8 cellular contexts compared by ENCODE assay signal in genomic region chr2:28389399-28390240, GRCh38. TPM values are rescaled to one million over a fixed set of nuclear protein-coding genes. Genes with fewer than 3 reads are reported as not detected.
A peak's percentile ranks its signal among the peaks of the same experiment; 100 is the strongest.
DNase-seq lines count a peak whose midpoint lies in the region; ATAC-seq and TF ChIP-seq lines count a peak whose summit lies in the region.

No MANE protein-coding gene starts in this region.

- no peaks in the 10 kb centered on the region for H3F3A ChIP-seq in SU-DHL-6 (ENCODE audit: insufficient read depth)

- no peak overlapping the region for H2AFZ ChIP-seq in SU-DHL-6 (ENCODE audit: low read depth, low read length, severe bottlenecking)

- H3K36me3 ChIP-seq in GM06990 (ENCODE audit: control insufficient read depth, insufficient read depth, low read length) (no peaks in the 10 kb centered on the region), SU-DHL-6 (ENCODE audit: low read length) (no peaks in the 10 kb centered on the region), rectal smooth muscle tissue (ENCODE audit: control insufficient read depth, insufficient read depth, low read length) (no peaks in the 10 kb centered on the region)

- H3K27ac ChIP-seq in SU-DHL-6 (ENCODE audit: low read depth, low read length) (no peak overlapping the region), rectal smooth muscle tissue (ENCODE audit: low read depth, low read length) (peak overlapping the region; percentile 98)

- DNase-seq in GM06990 (ENCODE audit: extremely low read depth, insufficient read length) (no peak), fibroblast of villous mesenchyme (ENCODE audit: low read depth) (no peak), activated gamma-delta T cell (lab: John Stamatoyannopoulos, UW) (no peak), GF-D8 (lab: John Stamatoyannopoulos, UW) (no peak)
- DNase-seq in stimulated activated CD8-positive, alpha-beta memory T cell treated with anti-CD3 and anti-CD28 coated beads, Interleukin-4, amount 100 ng/mL, for 48 hours, result no peak

- no peak for ATAC-seq in GM21737 (IDR thresholded peaks at IDR 0.05; ENCODE audit: unreplicated experiment)

- H3K9ac ChIP-seq in SU-DHL-6 (ENCODE audit: low read length) (peak overlapping the region; percentile 73; the same call in 1 of the 2 replicates), rectal smooth muscle tissue (ENCODE audit: low read length) (peak overlapping the region; percentile 90)

- no peaks in the 10 kb centered on the region; the same call in 1 of the 2 replicates for H3K27me3 ChIP-seq in GM06990 (replicated peaks; ENCODE audit: control insufficient read depth, insufficient read depth, low read length)
- no peaks in the 10 kb centered on the region for H3K27me3 ChIP-seq in SU-DHL-6 (ENCODE audit: low read length)
- H3K27me3 ChIP-seq in rectal smooth muscle tissue (ENCODE audit: control insufficient read depth, insufficient read depth, low read length), result no peaks in the 10 kb centered on the region

- peaks cover 2% of the 10 kb centered on the region for H3K4me1 ChIP-seq in rectal smooth muscle tissue (ENCODE audit: control insufficient read depth, insufficient read depth, low read length)

- H3K9me3 ChIP-seq in SU-DHL-6 (ENCODE audit: insufficient read depth, low read length), result no peaks in the 10 kb centered on the region

- TF ChIP-seq CTCF in GM06990 (IDR thresholded peaks at IDR 0.05; ENCODE audit: insufficient read depth, low read length, poor library complexity, severe bottlenecking), result no peak
- no peak for TF ChIP-seq CTCF in SU-DHL-6 (IDR thresholded peaks at IDR 0.05; ENCODE audit: insufficient read depth, low read length, poor library complexity, severe bottlenecking)
- peak; percentile 17 for TF ChIP-seq CTCF in fibroblast of villous mesenchyme (IDR thresholded peaks at IDR 0.05; ENCODE audit: insufficient read depth, low read depth, low read length)

- H3K79me2 ChIP-seq in SU-DHL-6 (ENCODE audit: insufficient read depth, low read length), result no peaks in the 10 kb centered on the region

- peak overlapping the region; percentile 91 for H3K4me2 ChIP-seq in SU-DHL-6 (ENCODE audit: low read depth, low read length, poor library complexity, severe bottlenecking)

- H4K20me1 ChIP-seq in SU-DHL-6 (ENCODE audit: low read depth, low read length), result no peaks in the 10 kb centered on the region

- H3K9me2 ChIP-seq in SU-DHL-6 (replicated peaks; ENCODE audit: insufficient read depth, low read length), result no peaks in the 10 kb centered on the region

- H3K4me3 ChIP-seq in GM06990 (replicated peaks; ENCODE audit: low read depth, low read length) (peak overlapping the region; percentile 72), SU-DHL-6 (ENCODE audit: insufficient read depth, low read length, poor library complexity, severe bottlenecking) (no peak overlapping the region), fibroblast of villous mesenchyme (ENCODE audit: low read depth, low read length) (peak overlapping the region; percentile 67), rectal smooth muscle tissue (ENCODE audit: low read length) (peak overlapping the region; percentile 62)

RNA-seq across cellular contexts. Expression of gene FOSL2, which starts 3.0 kb away (rescaled TPM):
- 42.5 and 81.6 TPM in 2 replicates for total RNA-seq in fibroblast of villous mesenchyme
